In the genomic region with DNA sequence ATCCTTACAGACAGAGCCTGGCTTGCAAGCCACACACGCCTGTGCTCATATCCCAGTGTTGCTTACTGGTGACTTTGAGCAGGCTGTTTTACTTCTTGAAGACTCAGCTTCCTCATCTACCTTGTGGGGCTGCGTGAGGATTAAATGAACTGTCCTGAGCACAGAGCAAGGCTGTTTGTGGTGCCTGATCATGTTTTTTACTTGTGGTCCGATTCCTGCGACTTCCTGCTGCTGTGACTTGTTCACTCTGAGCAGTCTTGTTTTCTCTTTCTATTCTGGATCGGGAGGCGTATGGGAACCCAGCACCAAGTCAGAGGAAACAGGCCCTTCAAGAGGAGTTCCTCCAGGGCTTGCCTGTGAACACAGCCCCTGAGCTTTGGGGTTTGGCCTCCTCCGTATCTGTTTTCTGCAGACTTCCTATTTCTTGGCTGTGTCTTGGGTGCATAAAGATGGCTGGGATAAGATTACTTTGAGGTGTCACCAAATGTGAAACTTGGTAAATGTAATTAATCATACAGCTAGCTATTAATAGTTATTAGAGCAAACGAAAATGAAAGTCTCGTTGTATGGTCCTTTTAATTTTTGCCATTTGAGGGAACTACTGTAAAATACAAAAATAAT, we compare ENCODE assay signal across 8 cellular contexts.
DNase-seq lines count a peak whose midpoint lies in the region; ATAC-seq, FAIRE-seq and TF ChIP-seq lines count a peak whose summit lies in the region.

No MANE protein-coding gene starts in this region.

- peak; percentile 44 for ATAC-seq in HG03565 (IDR thresholded peaks at IDR 0.05; ENCODE audit: unreplicated experiment)

- BruUV-seq in endothelial cell of umbilical vein (replicated peaks; lab: Mats Ljungman, UMichigan), result no TSS peak

- H4K20me1 ChIP-seq in endothelial cell of umbilical vein (replicated peaks; ENCODE audit: control insufficient read depth, extremely low read depth, insufficient read depth, low read length), result no peaks in the 10 kb centered on the region

- intact Hi-C loops in endothelial cell of umbilical vein (cut with micrococcal nuclease), result no loop called here

- no peak for TF ChIP-seq CTCF in GM10266 (IDR thresholded peaks at IDR 0.05; ENCODE audit: control insufficient read depth, insufficient read depth, low read depth, missing control alignments)
- no peak for TF ChIP-seq CTCF in GM20000 (IDR thresholded peaks at IDR 0.05; ENCODE audit: extremely low read depth, missing control alignments)
- TF ChIP-seq CTCF in endothelial cell of umbilical vein (IDR thresholded peaks at IDR 0.05; ENCODE audit: extremely low read depth in 1 of 2, insufficient read depth in 1 of 2, low read depth in 1 of 2, low read length in 2 of 2), result no peak

- H3K4me3 ChIP-seq in endothelial cell of umbilical vein (replicated peaks in 1 of 3; ENCODE audit: insufficient read depth in 1 of 3, low read depth in 1 of 3, low read length in 3 of 3) (peak overlapping the region in 2 of 3 experiments; percentile 7 to 42), skeletal muscle tissue (ENCODE audit: low read length in 3 of 3) (peak overlapping the region; percentile 16 to 47 (median 28))

- H3K4me1 ChIP-seq in endothelial cell of umbilical vein (ENCODE audit: control insufficient read depth, extremely low read depth, insufficient read depth, low read length), result peaks cover 12% of the 10 kb centered on the region
- H3K4me1 ChIP-seq in skeletal muscle tissue (ENCODE audit: control insufficient read depth in 3 of 3, insufficient read depth in 3 of 3, low read length in 3 of 3), result peaks cover 26 to 33% (median 30%) of the 10 kb centered on the region in 3 donors

- H3K36me3 ChIP-seq in endothelial cell of umbilical vein (ENCODE audit: control insufficient read depth in 2 of 2, extremely low read depth in 1 of 2, insufficient read depth in 2 of 2, low read length in 2 of 2) (peaks cover 2 to 9% of the 10 kb centered on the region in 2 experiments), skeletal muscle tissue (ENCODE audit: control insufficient read depth in 3 of 3, insufficient read depth in 3 of 3, low read length in 3 of 3) (peaks cover 14 to 18% (median 15%) of the 10 kb centered on the region in 3 donors)

- no peaks in the 10 kb centered on the region for H3K79me2 ChIP-seq in endothelial cell of umbilical vein (ENCODE audit: control insufficient read depth, insufficient read depth, low read length)

- dilution Hi-C loops in endothelial cell of umbilical vein (cut with MboI; ENCODE audit: extremely low pct_ligation_motif_present, low sequenced_read_pairs), result no loop called here

- CTCF ChIA-PET in endothelial cell of umbilical vein (lab: Charles Lee), result interaction anchor here (0.9 to 1.6 kb wide), 4 partner anchors 11 to 138 kb away, joined by 3 to 8 read pairs (median 4); no protein-coding TSS in a partner anchor

- POLR2A ChIA-PET in endothelial cell of umbilical vein (lab: Charles Lee), result no interaction called here

- DNase-seq in GM10266 (ENCODE audit: extremely low spot score) (peak; percentile 49), GM20000 (ENCODE audit: low spot score) (peak; percentile 49), endothelial cell of umbilical vein (ENCODE audit: low read depth, low spot score) (peak; percentile 96), mucosa of gallbladder (ENCODE audit: low spot score) (no peak), NCI-H1417 treated with DMSO at 0.1 percent for 48 hours (lab: John Stamatoyannopoulos, UW) (no peak), NCI-H1694 treated with DMSO at 0.1 percent for 48 hours (lab: John Stamatoyannopoulos, UW) (no peak)

- H3K27me3 ChIP-seq in endothelial cell of umbilical vein (ENCODE audit: control insufficient read depth in 2 of 2, insufficient read depth in 2 of 2, low read length in 2 of 2), result no peaks in the 10 kb centered on the region
- no peaks in the 10 kb centered on the region for H3K27me3 ChIP-seq in skeletal muscle tissue (ENCODE audit: control insufficient read depth in 3 of 3, insufficient read depth in 3 of 3, low read length in 3 of 3)

- H3K9ac ChIP-seq in endothelial cell of umbilical vein (replicated peaks; ENCODE audit: extremely low read depth, insufficient read depth, low read length) (peak overlapping the region; percentile 49), skeletal muscle tissue (ENCODE audit: low read depth in 1 of 3, low read length in 3 of 3) (peak overlapping the region; percentile 29 to 51 (median 47))

- H3K9me1 ChIP-seq in endothelial cell of umbilical vein (replicated peaks; ENCODE audit: control insufficient read depth, extremely low read depth, insufficient read depth, low read length), result no peaks in the 10 kb centered on the region

- H3K4me2 ChIP-seq in endothelial cell of umbilical vein (ENCODE audit: insufficient read depth, low read length), result peak overlapping the region; percentile 58

- H3K9me3 ChIP-seq in endothelial cell of umbilical vein (replicated peaks; ENCODE audit: control insufficient read depth, insufficient read depth, low read length) (no peaks in the 10 kb centered on the region), skeletal muscle tissue (ENCODE audit: control insufficient read depth in 3 of 3, low read length in 3 of 3) (no peaks in the 10 kb centered on the region)

- FAIRE-seq in endothelial cell of umbilical vein (lab: Jason Lieb, UNC), result peak; percentile 84

- H3K27ac ChIP-seq in endothelial cell of umbilical vein (ENCODE audit: insufficient read depth, low read depth, low read length) (peak overlapping the region; percentile 53), skeletal muscle tissue (ENCODE audit: low read depth, low read length) (peak overlapping the region; percentile 51)

- no peak for TF ChIP-seq POLR2A in endothelial cell of umbilical vein (IDR thresholded peaks at IDR 0.05; ENCODE audit: low read depth, low read length)

- peak overlapping the region; percentile 50 for H2AFZ ChIP-seq in endothelial cell of umbilical vein (ENCODE audit: low read depth, low read length)

TF ChIP-seq in endothelial cell of umbilical vein, 7 proteins besides CTCF, POLR2A, EP300 and RAD21:
- TF ChIP-seq MYC (IDR thresholded peaks at IDR 0.05; ENCODE audit: low read depth, low read length) (no peak), EZH2 (IDR thresholded peaks at IDR 0.05; ENCODE audit: borderline replicate concordance, low read depth, low read length, severe bottlenecking) (no peak), GATA2 (IDR thresholded peaks at IDR 0.05; ENCODE audit: insufficient read depth, insufficient read length, low read depth, low read length) (peak; percentile 33), FOS (IDR thresholded peaks at IDR 0.05; ENCODE audit: borderline replicate concordance, insufficient read depth, low read length) (no peak)
- TF ChIP-seq, protein P1, sequence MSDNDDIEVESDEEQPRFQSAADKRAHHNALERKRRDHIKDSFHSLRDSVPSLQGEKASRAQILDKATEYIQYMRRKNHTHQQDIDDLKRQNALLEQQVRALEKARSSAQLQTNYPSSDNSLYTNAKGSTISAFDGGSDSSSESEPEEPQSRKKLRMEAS (IDR thresholded peaks at IDR 0.05; ENCODE audit: insufficient read depth, insufficient read length), result no peak

Comparison
In these comparisons a context has a peak if more than half of its experiments do, and no peak if none do; other contexts are left out.
1. DNase-seq: peak in GM10266 (single experiment), GM20000 (single experiment) and endothelial cell of umbilical vein (single experiment); none in mucosa of gallbladder (single experiment), NCI-H1417 treated with DMSO at 0.1 percent for 48 hours (single experiment) and NCI-H1694 treated with DMSO at 0.1 percent for 48 hours (single experiment).